ENCODE assay signal across 16 cellular contexts in genomic region chr5:66849803-66850202, GRCh38.
DNase-seq lines count a peak whose midpoint lies in the region; ATAC-seq, FAIRE-seq and TF ChIP-seq lines count a peak whose summit lies in the region.
"Had no signal": no experiment of that assay in that cellular context is flagged by ENCODE, and none has a peak within 500 bp of the region (broad histone marks: within the 10 kb centered on the region; RNA-seq: fewer than 3 reads in every experiment).

No MANE protein-coding gene starts in this region.

- H3K4me3 ChIP-seq in astrocyte of the spinal cord (ENCODE audit: low read depth, low read length): no peak overlapping the region
- H3K4me3 ChIP-seq in MG63: no peak overlapping the region
- no peak overlapping the region for H3K4me3 ChIP-seq in tibial artery
- H3K4me3 ChIP-seq in kidney (ENCODE audit: low read length in 2 of 2): no peak overlapping the region
- H3K4me3 ChIP-seq: left lung had no signal

- H3K9me3 ChIP-seq in MG63: no peaks in the 10 kb centered on the region
- no peaks in the 10 kb centered on the region for H3K9me3 ChIP-seq in tibial artery
- no peaks in the 10 kb centered on the region for H3K9me3 ChIP-seq in kidney (ENCODE audit: control insufficient read depth in 1 of 2, low read length in 2 of 2)
- H3K9me3 ChIP-seq: left lung had no signal

- H3K4me1 ChIP-seq in tibial artery: no peaks in the 10 kb centered on the region
- no peaks in the 10 kb centered on the region for H3K4me1 ChIP-seq in kidney (ENCODE audit: control insufficient read depth in 1 of 2, insufficient read depth in 1 of 2, low read depth in 1 of 2, low read length in 2 of 2)

- in situ Hi-C loops in astrocyte of the spinal cord (cut with HindIII; ENCODE audit: low sequenced_read_pairs): no loop called here

- H3K27ac ChIP-seq in tibial artery (no peak overlapping the region), kidney (ENCODE audit: low read depth in 2 of 2, low read length in 2 of 2) (no peak overlapping the region)
- H3K27ac ChIP-seq: left lung had no signal

- FAIRE-seq in kidney (lab: Jason Lieb, UNC): no peak

- H3K36me3 ChIP-seq in MG63 (no peaks in the 10 kb centered on the region), tibial artery (no peaks in the 10 kb centered on the region), kidney (ENCODE audit: control insufficient read depth in 1 of 2, insufficient read depth in 2 of 2, low read length in 2 of 2) (no peaks in the 10 kb centered on the region)
- H3K36me3 ChIP-seq: left lung had no signal

- DNase-seq in Daoy (ENCODE audit: low read depth) (peak; percentile 19), LoVo (ENCODE audit: low spot score) (peak; percentile 54), astrocyte of the spinal cord (ENCODE audit: low read depth, low spot score) (peak; percentile 57), kidney glomerular epithelial cell (lab: John Stamatoyannopoulos, UW) (peak; percentile 74), MG63 (no peak), tibial artery (no peak), kidney (no peak)
- DNase-seq: activated CD4-positive, alpha-beta T cell treated with anti-CD3 and anti-CD28 coated beads for 1 hour; CD8-positive, alpha-beta memory T cell; foreskin melanocyte; HFFc6; left lung; NCI-H345; stimulated activated CD4-positive, alpha-beta T cell treated with anti-CD3 and anti-CD28 coated beads, Interleukin-1b, Interleukin-23, amount 100 ng/mL, for 48 hours; stimulated activated naive CD4-positive, alpha-beta T cell had no signal

- intact Hi-C loops in tibial artery (cut with DNase I; ENCODE audit: low total_unique reads) (no loop called here), kidney (cut with DNase I) (no loop called here)

- H3K27me3 ChIP-seq in MG63: peaks cover 5% of the 10 kb centered on the region
- peaks cover 0 to 3% of the 10 kb centered on the region in 2 donors for H3K27me3 ChIP-seq in tibial artery
- H3K27me3 ChIP-seq: left lung had no signal

- H3K9ac ChIP-seq in kidney (ENCODE audit: low read length in 2 of 2): no peak overlapping the region

- no peak for ATAC-seq in HG02571 (IDR thresholded peaks at IDR 0.05; ENCODE audit: unreplicated experiment)

- no peak for TF ChIP-seq CTCF in astrocyte of the spinal cord (IDR thresholded peaks at IDR 0.05; ENCODE audit: low read depth, low read length)
- no peak for TF ChIP-seq CTCF in tibial artery (IDR thresholded peaks at IDR 0.05)
- no peak for TF ChIP-seq CTCF in kidney (IDR thresholded peaks at IDR 0.05; ENCODE audit: borderline replicate concordance, extremely low read depth, insufficient read depth)

Comparison
In these comparisons a context has a peak if more than half of its experiments do, and no peak if none do; other contexts are left out.
1. DNase-seq: peak in Daoy (single experiment), LoVo (single experiment), astrocyte of the spinal cord (single experiment) and kidney glomerular epithelial cell (single experiment); none in MG63 (single experiment), tibial artery (0 of 2) and kidney (single experiment).